ENCODE assay signal across 16 cellular contexts in genomic region chr11:10633261-10633660, GRCh38.
DNase-seq lines count a peak whose midpoint lies in the region; ATAC-seq and TF ChIP-seq lines count a peak whose summit lies in the region.
"Had no signal": no experiment of that assay in that cellular context is flagged by ENCODE, and none has a peak within 500 bp of the region (broad histone marks: within the 10 kb centered on the region; RNA-seq: fewer than 3 reads in every experiment).

No MANE protein-coding gene starts in this region.

- no peak overlapping the region for H3K27ac ChIP-seq in breast epithelium
- H3K27ac ChIP-seq in RWPE1, result no peak overlapping the region

- no peaks in the 10 kb centered on the region for H3K36me3 Mint-ChIP-seq in MCF 10A (ENCODE audit: insufficient read depth, unreplicated experiment)
- H3K36me3 Mint-ChIP-seq: T-cell had no signal

- no peak for ATAC-seq in HG03045 (IDR thresholded peaks at IDR 0.05; ENCODE audit: unreplicated experiment)
- ATAC-seq: T-cell had no signal

- no peaks in the 10 kb centered on the region for H3K9me3 ChIP-seq in breast epithelium

- H3K9me3 Mint-ChIP-seq in MCF 10A (ENCODE audit: unreplicated experiment), result no peaks in the 10 kb centered on the region
- H3K9me3 Mint-ChIP-seq: T-cell had no signal

- no peak overlapping the region for H3K4me3 Mint-ChIP-seq in MCF 10A (ENCODE audit: unreplicated experiment)
- H3K4me3 Mint-ChIP-seq: T-cell had no signal

- H3K27me3 ChIP-seq in breast epithelium, result no peaks in the 10 kb centered on the region

- no peak overlapping the region for H3K4me3 ChIP-seq in breast epithelium

- DNase-seq in MCF 10A (ENCODE audit: unreplicated experiment), result peak; percentile 36
- DNase-seq in breast epithelium (ENCODE audit: low spot score in 2 of 2), result no peak
- peak; percentile 34 for DNase-seq in RWPE1 (ENCODE audit: low spot score)
- peak; percentile 57 for DNase-seq in left kidney (ENCODE audit: low read depth, low spot score)
- DNase-seq in NK-92 treated with Interleukin-12 subunit alpha and Interleukin-12 subunit beta, amount 100 ng/mL, for 24 hours (lab: John Stamatoyannopoulos, UW), result no peak
- DNase-seq in A172 (ENCODE audit: low spot score), result no peak
- DNase-seq in midbrain (lab: John Stamatoyannopoulos, UW), result no peak
- DNase-seq: C1 segment of cervical spinal cord, COR-L47, DMS153, NCI-H1694 treated with DMSO at 0.1 percent for 48 hours, NCI-H510A treated with DMSO at 0.1 percent for 48 hours, OCI-M1, T-cell had no signal

- no TSS peak for BruUV-seq in MCF 10A (replicated peaks; lab: Mats Ljungman, UMichigan)

- TF ChIP-seq POLR2A in breast epithelium (IDR thresholded peaks at IDR 0.05), result no peak

- no peak for TF ChIP-seq CTCF in MCF 10A (IDR thresholded peaks at IDR 0.05; ENCODE audit: unreplicated experiment)
- no peak for TF ChIP-seq CTCF in breast epithelium (IDR thresholded peaks at IDR 0.05)
- no peak for TF ChIP-seq CTCF in RWPE1 (conservative IDR thresholded peaks at IDR 0.05; ENCODE audit: low read depth)

- no peaks in the 10 kb centered on the region for H3K4me1 Mint-ChIP-seq in MCF 10A (ENCODE audit: insufficient read depth, unreplicated experiment)

- no peaks in the 10 kb centered on the region for H3K36me3 ChIP-seq in breast epithelium

- no peaks in the 10 kb centered on the region for H3K4me1 ChIP-seq in breast epithelium

- intact Hi-C loops in MCF 10A (cut with micrococcal nuclease) (no loop called here), breast epithelium (cut with DNase I; ENCODE audit: low total_unique reads) (no loop called here)

- no peak overlapping the region for H3K27ac Mint-ChIP-seq in MCF 10A (ENCODE audit: low read depth, unreplicated experiment)
- H3K27ac Mint-ChIP-seq: IgD-negative memory B cell, T-cell had no signal

- H3K27me3 Mint-ChIP-seq in MCF 10A (ENCODE audit: insufficient read depth, unreplicated experiment), result no peaks in the 10 kb centered on the region
- H3K27me3 Mint-ChIP-seq: IgD-negative memory B cell had no signal

- CTCF ChIA-PET in MCF 10A (lab: Yijun Ruan, JAX) (interaction anchor here (0.6 to 1.1 kb wide), 2 partner anchors 117 to 194 kb away, joined by 3 read pairs; no protein-coding TSS in a partner anchor), RWPE1 (lab: Yijun Ruan, JAX) (interaction anchor here (0.6 kb wide), 1 partner anchor 347 kb away, joined by 4 read pairs; no protein-coding TSS in a partner anchor)

- POLR2A ChIA-PET in MCF 10A (lab: Yijun Ruan, JAX) (no interaction called here), RWPE1 (lab: Yijun Ruan, JAX; ENCODE audit: low non-redundant PET) (no interaction called here)

Comparison
In these comparisons a context has a peak if more than half of its experiments do, and no peak if none do; other contexts are left out.
1. DNase-seq: peak in MCF 10A (single experiment), RWPE1 (single experiment) and left kidney (single experiment); none in breast epithelium (0 of 2), NK-92 treated with Interleukin-12 subunit alpha and Interleukin-12 subunit beta, amount 100 ng/mL, for 24 hours (single experiment), A172 (single experiment) and midbrain (single experiment).